ENCODE assay signal across 1 cellular context in the genomic region with DNA sequence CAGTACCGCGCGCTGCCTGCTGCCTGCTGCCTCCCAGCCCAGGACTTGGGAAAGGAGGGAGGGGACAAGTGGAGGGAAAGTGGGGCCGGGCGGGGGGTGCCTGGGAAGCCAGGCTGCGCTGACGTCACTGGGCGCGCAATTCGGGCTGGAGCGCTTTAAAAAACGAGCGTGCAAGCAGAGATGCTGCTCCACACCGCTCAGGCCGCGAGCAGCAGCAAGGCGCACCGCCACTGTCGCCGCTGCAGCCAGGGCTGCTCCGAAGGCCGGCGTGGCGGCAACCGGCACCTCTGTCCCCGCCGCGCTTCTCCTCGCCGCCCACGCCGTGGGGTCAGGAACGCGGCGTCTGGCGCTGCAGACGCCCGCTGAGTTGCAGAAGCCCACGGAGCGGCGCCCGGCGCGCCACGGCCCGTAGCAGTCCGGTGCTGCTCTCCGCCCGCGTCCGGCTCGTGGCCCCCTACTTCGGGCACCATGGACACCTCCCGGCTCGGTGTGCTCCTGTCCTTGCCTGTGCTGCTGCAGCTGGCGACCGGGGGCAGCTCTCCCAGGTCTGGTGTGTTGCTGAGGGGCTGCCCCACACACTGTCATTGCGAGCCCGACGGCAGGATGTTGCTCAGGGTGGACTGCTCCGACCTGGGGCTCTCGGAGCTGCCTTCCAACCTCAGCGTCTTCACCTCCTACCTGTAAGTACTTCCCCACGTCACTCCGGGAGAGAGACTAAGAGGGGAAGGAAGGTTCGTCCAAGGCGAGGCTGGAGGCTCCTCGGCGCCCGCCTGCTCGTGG.
TF ChIP-seq lines count a peak whose summit lies in the region.

A gene with protein sequence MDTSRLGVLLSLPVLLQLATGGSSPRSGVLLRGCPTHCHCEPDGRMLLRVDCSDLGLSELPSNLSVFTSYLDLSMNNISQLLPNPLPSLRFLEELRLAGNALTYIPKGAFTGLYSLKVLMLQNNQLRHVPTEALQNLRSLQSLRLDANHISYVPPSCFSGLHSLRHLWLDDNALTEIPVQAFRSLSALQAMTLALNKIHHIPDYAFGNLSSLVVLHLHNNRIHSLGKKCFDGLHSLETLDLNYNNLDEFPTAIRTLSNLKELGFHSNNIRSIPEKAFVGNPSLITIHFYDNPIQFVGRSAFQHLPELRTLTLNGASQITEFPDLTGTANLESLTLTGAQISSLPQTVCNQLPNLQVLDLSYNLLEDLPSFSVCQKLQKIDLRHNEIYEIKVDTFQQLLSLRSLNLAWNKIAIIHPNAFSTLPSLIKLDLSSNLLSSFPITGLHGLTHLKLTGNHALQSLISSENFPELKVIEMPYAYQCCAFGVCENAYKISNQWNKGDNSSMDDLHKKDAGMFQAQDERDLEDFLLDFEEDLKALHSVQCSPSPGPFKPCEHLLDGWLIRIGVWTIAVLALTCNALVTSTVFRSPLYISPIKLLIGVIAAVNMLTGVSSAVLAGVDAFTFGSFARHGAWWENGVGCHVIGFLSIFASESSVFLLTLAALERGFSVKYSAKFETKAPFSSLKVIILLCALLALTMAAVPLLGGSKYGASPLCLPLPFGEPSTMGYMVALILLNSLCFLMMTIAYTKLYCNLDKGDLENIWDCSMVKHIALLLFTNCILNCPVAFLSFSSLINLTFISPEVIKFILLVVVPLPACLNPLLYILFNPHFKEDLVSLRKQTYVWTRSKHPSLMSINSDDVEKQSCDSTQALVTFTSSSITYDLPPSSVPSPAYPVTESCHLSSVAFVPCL (plus strand): TSS at position 186 of the 780 bp plus-strand sequence. CDS start 283 bp downstream, at position 469.

TF ChIP-seq in HepG2, 621 proteins besides CTCF, POLR2A, EP300 and RAD21 (continued from another document and continues in another):
- TF ChIP-seq ZSCAN20 (CRISPR knock-in tag; IDR thresholded peaks at IDR 0.05; ENCODE audit: borderline replicate concordance) (no peak), MBNL3 (CRISPR knock-in tag; conservative IDR thresholded peaks at IDR 0.05) (no peak), HMG20A (CRISPR knock-in tag; IDR thresholded peaks at IDR 0.05; ENCODE audit: borderline replicate concordance) (no peak), ZNF619 (CRISPR knock-in tag; IDR thresholded peaks at IDR 0.05) (no peak), POGZ (CRISPR knock-in tag; IDR thresholded peaks at IDR 0.05) (no peak; the same call in 1 of the 2 replicates), ZNF782 (CRISPR knock-in tag; IDR thresholded peaks at IDR 0.05; ENCODE audit: borderline replicate concordance) (no peak), ZNF230 (CRISPR knock-in tag; IDR thresholded peaks at IDR 0.05) (peak; percentile 25; the same call in 1 of the 2 replicates), NFKBIZ (CRISPR knock-in tag; IDR thresholded peaks at IDR 0.05) (no peak; the same call in 1 of the 2 replicates), ZNF282 (IDR thresholded peaks at IDR 0.05; ENCODE audit: partially characterized antibody) (no peak), MIXL1 (CRISPR knock-in tag; IDR thresholded peaks at IDR 0.05) (no peak), GPN1 (CRISPR knock-in tag; IDR thresholded peaks at IDR 0.05; ENCODE audit: borderline replicate concordance) (no peak), SMAD9 (CRISPR knock-in tag; IDR thresholded peaks at IDR 0.05) (no peak), ARNT2 (CRISPR knock-in tag; IDR thresholded peaks at IDR 0.05; ENCODE audit: low read depth) (no peak), SIX4 (CRISPR knock-in tag; IDR thresholded peaks at IDR 0.05) (no peak), CENPT (CRISPR knock-in tag; IDR thresholded peaks at IDR 0.05; ENCODE audit: low read depth) (0 out of 2 replicates have a peak, but pooled peaks have one; percentile 58), ZNF670 (CRISPR knock-in tag; IDR thresholded peaks at IDR 0.05; ENCODE audit: borderline replicate concordance) (no peak), ZNF20 (CRISPR knock-in tag; IDR thresholded peaks at IDR 0.05) (no peak), ZNF335 (CRISPR knock-in tag; IDR thresholded peaks at IDR 0.05) (no peak), ZNF567 (CRISPR knock-in tag; IDR thresholded peaks at IDR 0.05; ENCODE audit: borderline replicate concordance) (no peak), CAMTA2 (CRISPR knock-in tag; IDR thresholded peaks at IDR 0.05; ENCODE audit: borderline replicate concordance) (no peak)
- TF ChIP-seq, protein P1, sequence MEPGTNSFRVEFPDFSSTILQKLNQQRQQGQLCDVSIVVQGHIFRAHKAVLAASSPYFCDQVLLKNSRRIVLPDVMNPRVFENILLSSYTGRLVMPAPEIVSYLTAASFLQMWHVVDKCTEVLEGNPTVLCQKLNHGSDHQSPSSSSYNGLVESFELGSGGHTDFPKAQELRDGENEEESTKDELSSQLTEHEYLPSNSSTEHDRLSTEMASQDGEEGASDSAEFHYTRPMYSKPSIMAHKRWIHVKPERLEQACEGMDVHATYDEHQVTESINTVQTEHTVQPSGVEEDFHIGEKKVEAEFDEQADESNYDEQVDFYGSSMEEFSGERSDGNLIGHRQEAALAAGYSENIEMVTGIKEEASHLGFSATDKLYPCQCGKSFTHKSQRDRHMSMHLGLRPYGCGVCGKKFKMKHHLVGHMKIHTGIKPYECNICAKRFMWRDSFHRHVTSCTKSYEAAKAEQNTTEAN (CRISPR knock-in tag; conservative IDR thresholded peaks at IDR 0.05), result peak; percentile 51; the same call in 1 of the 2 replicates
- TF ChIP-seq, protein P2, sequence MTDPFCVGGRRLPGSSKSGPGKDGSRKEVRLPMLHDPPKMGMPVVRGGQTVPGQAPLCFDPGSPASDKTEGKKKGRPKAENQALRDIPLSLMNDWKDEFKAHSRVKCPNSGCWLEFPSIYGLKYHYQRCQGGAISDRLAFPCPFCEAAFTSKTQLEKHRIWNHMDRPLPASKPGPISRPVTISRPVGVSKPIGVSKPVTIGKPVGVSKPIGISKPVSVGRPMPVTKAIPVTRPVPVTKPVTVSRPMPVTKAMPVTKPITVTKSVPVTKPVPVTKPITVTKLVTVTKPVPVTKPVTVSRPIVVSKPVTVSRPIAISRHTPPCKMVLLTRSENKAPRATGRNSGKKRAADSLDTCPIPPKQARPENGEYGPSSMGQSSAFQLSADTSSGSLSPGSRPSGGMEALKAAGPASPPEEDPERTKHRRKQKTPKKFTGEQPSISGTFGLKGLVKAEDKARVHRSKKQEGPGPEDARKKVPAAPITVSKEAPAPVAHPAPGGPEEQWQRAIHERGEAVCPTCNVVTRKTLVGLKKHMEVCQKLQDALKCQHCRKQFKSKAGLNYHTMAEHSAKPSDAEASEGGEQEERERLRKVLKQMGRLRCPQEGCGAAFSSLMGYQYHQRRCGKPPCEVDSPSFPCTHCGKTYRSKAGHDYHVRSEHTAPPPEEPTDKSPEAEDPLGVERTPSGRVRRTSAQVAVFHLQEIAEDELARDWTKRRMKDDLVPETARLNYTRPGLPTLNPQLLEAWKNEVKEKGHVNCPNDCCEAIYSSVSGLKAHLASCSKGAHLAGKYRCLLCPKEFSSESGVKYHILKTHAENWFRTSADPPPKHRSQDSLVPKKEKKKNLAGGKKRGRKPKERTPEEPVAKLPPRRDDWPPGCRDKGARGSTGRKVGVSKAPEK (CRISPR knock-in tag; IDR thresholded peaks at IDR 0.05; ENCODE audit: borderline replicate concordance), result no peak
- TF ChIP-seq, protein P3, sequence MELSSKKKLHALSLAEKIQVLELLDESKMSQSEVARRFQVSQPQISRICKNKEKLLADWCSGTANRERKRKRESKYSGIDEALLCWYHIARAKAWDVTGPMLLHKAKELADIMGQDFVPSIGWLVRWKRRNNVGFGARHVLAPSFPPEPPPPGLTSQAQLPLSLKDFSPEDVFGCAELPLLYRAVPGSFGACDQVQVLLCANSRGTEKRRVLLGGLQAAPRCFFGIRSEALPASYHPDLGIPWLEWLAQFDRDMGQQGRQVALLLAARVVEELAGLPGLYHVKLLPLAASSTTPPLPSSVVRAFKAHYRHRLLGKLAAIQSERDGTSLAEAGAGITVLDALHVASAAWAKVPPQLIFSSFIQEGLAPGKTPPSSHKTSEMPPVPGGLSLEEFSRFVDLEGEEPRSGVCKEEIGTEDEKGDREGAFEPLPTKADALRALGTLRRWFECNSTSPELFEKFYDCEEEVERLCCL (CRISPR knock-in tag; IDR thresholded peaks at IDR 0.05; ENCODE audit: borderline replicate concordance), result 0 out of 2 replicates have a peak, but pooled peaks have one; percentile 67
- TF ChIP-seq, protein P4, sequence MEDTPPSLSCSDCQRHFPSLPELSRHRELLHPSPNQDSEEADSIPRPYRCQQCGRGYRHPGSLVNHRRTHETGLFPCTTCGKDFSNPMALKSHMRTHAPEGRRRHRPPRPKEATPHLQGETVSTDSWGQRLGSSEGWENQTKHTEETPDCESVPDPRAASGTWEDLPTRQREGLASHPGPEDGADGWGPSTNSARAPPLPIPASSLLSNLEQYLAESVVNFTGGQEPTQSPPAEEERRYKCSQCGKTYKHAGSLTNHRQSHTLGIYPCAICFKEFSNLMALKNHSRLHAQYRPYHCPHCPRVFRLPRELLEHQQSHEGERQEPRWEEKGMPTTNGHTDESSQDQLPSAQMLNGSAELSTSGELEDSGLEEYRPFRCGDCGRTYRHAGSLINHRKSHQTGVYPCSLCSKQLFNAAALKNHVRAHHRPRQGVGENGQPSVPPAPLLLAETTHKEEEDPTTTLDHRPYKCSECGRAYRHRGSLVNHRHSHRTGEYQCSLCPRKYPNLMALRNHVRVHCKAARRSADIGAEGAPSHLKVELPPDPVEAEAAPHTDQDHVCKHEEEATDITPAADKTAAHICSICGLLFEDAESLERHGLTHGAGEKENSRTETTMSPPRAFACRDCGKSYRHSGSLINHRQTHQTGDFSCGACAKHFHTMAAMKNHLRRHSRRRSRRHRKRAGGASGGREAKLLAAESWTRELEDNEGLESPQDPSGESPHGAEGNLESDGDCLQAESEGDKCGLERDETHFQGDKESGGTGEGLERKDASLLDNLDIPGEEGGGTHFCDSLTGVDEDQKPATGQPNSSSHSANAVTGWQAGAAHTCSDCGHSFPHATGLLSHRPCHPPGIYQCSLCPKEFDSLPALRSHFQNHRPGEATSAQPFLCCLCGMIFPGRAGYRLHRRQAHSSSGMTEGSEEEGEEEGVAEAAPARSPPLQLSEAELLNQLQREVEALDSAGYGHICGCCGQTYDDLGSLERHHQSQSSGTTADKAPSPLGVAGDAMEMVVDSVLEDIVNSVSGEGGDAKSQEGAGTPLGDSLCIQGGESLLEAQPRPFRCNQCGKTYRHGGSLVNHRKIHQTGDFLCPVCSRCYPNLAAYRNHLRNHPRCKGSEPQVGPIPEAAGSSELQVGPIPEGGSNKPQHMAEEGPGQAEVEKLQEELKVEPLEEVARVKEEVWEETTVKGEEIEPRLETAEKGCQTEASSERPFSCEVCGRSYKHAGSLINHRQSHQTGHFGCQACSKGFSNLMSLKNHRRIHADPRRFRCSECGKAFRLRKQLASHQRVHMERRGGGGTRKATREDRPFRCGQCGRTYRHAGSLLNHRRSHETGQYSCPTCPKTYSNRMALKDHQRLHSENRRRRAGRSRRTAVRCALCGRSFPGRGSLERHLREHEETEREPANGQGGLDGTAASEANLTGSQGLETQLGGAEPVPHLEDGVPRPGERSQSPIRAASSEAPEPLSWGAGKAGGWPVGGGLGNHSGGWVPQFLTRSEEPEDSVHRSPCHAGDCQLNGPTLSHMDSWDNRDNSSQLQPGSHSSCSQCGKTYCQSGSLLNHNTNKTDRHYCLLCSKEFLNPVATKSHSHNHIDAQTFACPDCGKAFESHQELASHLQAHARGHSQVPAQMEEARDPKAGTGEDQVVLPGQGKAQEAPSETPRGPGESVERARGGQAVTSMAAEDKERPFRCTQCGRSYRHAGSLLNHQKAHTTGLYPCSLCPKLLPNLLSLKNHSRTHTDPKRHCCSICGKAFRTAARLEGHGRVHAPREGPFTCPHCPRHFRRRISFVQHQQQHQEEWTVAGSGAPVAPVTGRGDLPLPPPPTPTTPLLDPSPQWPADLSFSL (CRISPR knock-in tag; IDR thresholded peaks at IDR 0.05), result 0 out of 2 replicates have a peak, but pooled peaks have one; percentile 4
- TF ChIP-seq, protein P5, sequence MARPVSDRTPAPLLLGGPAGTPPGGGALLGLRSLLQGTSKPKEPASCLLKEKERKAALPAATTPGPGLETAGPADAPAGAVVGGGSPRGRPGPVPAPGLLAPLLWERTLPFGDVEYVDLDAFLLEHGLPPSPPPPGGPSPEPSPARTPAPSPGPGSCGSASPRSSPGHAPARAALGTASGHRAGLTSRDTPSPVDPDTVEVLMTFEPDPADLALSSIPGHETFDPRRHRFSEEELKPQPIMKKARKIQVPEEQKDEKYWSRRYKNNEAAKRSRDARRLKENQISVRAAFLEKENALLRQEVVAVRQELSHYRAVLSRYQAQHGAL (CRISPR knock-in tag; IDR thresholded peaks at IDR 0.05; ENCODE audit: not compliant biosample characterization), result no peak
- TF ChIP-seq, protein P6, sequence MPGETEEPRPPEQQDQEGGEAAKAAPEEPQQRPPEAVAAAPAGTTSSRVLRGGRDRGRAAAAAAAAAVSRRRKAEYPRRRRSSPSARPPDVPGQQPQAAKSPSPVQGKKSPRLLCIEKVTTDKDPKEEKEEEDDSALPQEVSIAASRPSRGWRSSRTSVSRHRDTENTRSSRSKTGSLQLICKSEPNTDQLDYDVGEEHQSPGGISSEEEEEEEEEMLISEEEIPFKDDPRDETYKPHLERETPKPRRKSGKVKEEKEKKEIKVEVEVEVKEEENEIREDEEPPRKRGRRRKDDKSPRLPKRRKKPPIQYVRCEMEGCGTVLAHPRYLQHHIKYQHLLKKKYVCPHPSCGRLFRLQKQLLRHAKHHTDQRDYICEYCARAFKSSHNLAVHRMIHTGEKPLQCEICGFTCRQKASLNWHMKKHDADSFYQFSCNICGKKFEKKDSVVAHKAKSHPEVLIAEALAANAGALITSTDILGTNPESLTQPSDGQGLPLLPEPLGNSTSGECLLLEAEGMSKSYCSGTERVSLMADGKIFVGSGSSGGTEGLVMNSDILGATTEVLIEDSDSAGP (CRISPR knock-in tag; IDR thresholded peaks at IDR 0.05; ENCODE audit: borderline replicate concordance), result peak; percentile 75
- TF ChIP-seq, protein P7, sequence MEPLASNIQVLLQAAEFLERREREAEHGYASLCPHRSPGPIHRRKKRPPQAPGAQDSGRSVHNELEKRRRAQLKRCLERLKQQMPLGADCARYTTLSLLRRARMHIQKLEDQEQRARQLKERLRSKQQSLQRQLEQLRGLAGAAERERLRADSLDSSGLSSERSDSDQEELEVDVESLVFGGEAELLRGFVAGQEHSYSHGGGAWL (CRISPR knock-in tag; IDR thresholded peaks at IDR 0.05), result peak; percentile 66
- TF ChIP-seq, protein P8, sequence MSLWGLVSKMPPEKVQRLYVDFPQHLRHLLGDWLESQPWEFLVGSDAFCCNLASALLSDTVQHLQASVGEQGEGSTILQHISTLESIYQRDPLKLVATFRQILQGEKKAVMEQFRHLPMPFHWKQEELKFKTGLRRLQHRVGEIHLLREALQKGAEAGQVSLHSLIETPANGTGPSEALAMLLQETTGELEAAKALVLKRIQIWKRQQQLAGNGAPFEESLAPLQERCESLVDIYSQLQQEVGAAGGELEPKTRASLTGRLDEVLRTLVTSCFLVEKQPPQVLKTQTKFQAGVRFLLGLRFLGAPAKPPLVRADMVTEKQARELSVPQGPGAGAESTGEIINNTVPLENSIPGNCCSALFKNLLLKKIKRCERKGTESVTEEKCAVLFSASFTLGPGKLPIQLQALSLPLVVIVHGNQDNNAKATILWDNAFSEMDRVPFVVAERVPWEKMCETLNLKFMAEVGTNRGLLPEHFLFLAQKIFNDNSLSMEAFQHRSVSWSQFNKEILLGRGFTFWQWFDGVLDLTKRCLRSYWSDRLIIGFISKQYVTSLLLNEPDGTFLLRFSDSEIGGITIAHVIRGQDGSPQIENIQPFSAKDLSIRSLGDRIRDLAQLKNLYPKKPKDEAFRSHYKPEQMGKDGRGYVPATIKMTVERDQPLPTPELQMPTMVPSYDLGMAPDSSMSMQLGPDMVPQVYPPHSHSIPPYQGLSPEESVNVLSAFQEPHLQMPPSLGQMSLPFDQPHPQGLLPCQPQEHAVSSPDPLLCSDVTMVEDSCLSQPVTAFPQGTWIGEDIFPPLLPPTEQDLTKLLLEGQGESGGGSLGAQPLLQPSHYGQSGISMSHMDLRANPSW (CRISPR knock-in tag; IDR thresholded peaks at IDR 0.05; ENCODE audit: borderline replicate concordance), result no peak
